8 cellular contexts compared by ENCODE assay signal in genomic region chr17:20009052-20009301, GRCh38.
DNase-seq lines count a peak whose midpoint lies in the region; ATAC-seq and TF ChIP-seq lines count a peak whose summit lies in the region.

No MANE protein-coding gene starts in this region.

- no peaks in the 10 kb centered on the region for H3K9me3 Mint-ChIP-seq in effector memory CD8-positive, alpha-beta T cell
- H3K9me3 Mint-ChIP-seq in nephron progenitor cell, result peaks cover 7% of the 10 kb centered on the region

- DNase-seq in GM12865 (ENCODE audit: low read depth), result no peak
- DNase-seq in NB4 (ENCODE audit: low read depth), result no peak
- DNase-seq in effector memory CD8-positive, alpha-beta T cell, result no peak
- no peak for DNase-seq in nephron progenitor cell
- DNase-seq in NCI-H226, result no peak
- DNase-seq in activated CD8-positive, alpha-beta memory T cell treated with anti-CD3 and anti-CD28 coated beads, Interleukin-2, amount 50 U/mL, for 48 hours, result no peak

- TF ChIP-seq CTCF in GM12865 (IDR thresholded peaks at IDR 0.05; ENCODE audit: insufficient read depth, low read depth, low read length, missing control alignments), result no peak
- no peak for TF ChIP-seq CTCF in NB4 (IDR thresholded peaks at IDR 0.05; ENCODE audit: low read depth, low read length)
- TF ChIP-seq CTCF in nephron progenitor cell (IDR thresholded peaks at IDR 0.05), result no peak

- H3K36me3 Mint-ChIP-seq in effector memory CD8-positive, alpha-beta T cell (ENCODE audit: insufficient read depth), result peaks cover 10% of the 10 kb centered on the region
- H3K36me3 Mint-ChIP-seq in nephron progenitor cell (ENCODE audit: low read depth), result no peaks in the 10 kb centered on the region

- peaks cover 16 to 20% of the 10 kb centered on the region in 2 donors for H3K4me1 Mint-ChIP-seq in effector memory CD8-positive, alpha-beta T cell (ENCODE audit: low read depth in 2 of 2)
- H3K4me1 Mint-ChIP-seq in nephron progenitor cell, result no peaks in the 10 kb centered on the region

- peaks cover 24 to 41% of the 10 kb centered on the region in 2 donors for H3K27me3 Mint-ChIP-seq in effector memory CD8-positive, alpha-beta T cell
- H3K27me3 Mint-ChIP-seq in nephron progenitor cell (ENCODE audit: low read depth, poor library complexity), result peaks cover 80% of the 10 kb centered on the region

- H3K27ac Mint-ChIP-seq in effector memory CD8-positive, alpha-beta T cell, result peak overlapping the region in 1 of 2 donors; percentile 76
- no peak overlapping the region for H3K27ac Mint-ChIP-seq in nephron progenitor cell

- H3K4me3 ChIP-seq in GM12865 (ENCODE audit: low read depth, low read length) (peak overlapping the region; percentile 80), NB4 (ENCODE audit: low read depth, low read length) (peak overlapping the region; percentile 77)

- H3K4me3 Mint-ChIP-seq in effector memory CD8-positive, alpha-beta T cell, result peak overlapping the region; percentile 90 to 93
- H3K4me3 Mint-ChIP-seq in nephron progenitor cell, result peak overlapping the region; percentile 93

- no peak for TF ChIP-seq POLR2A in NB4 (IDR thresholded peaks at IDR 0.05; ENCODE audit: extremely low read depth, insufficient read length)

- no peak for ATAC-seq in effector memory CD8-positive, alpha-beta T cell (replicated peaks)
- ATAC-seq in GM21515 (IDR thresholded peaks at IDR 0.05; ENCODE audit: unreplicated experiment) (no peak), GM21447 (IDR thresholded peaks at IDR 0.05; ENCODE audit: unreplicated experiment) (no peak)
